Comparison of ENCODE assay signal across 1 cellular context in the genomic region with DNA sequence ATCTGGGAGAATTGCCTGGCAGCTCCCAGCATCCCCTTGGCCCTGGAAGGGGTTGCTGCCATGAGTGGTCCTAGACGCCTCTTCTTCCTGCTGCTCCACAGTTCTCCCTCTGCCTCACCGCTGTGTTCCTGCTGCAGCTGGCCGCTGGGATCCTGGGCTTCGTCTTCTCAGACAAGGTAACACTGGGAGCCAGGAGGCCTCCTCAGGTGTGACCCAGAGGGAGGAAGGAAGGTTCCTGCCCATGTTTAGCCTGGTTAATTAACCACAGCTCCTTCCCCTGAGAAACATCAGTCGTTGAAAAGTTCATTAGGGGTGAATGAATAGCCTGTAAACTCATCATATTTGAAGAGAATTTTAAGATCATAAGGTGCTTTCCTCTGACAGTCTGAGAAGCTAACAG.
TF ChIP-seq lines count a peak whose summit lies in the region.

No MANE protein-coding gene starts in this region.

TF ChIP-seq in K562, 482 proteins besides CTCF, POLR2A, EP300 and RAD21:
- TF ChIP-seq ZNF224 (CRISPR knock-in tag; IDR thresholded peaks at IDR 0.05) = no peak
- TF ChIP-seq, protein P1, sequence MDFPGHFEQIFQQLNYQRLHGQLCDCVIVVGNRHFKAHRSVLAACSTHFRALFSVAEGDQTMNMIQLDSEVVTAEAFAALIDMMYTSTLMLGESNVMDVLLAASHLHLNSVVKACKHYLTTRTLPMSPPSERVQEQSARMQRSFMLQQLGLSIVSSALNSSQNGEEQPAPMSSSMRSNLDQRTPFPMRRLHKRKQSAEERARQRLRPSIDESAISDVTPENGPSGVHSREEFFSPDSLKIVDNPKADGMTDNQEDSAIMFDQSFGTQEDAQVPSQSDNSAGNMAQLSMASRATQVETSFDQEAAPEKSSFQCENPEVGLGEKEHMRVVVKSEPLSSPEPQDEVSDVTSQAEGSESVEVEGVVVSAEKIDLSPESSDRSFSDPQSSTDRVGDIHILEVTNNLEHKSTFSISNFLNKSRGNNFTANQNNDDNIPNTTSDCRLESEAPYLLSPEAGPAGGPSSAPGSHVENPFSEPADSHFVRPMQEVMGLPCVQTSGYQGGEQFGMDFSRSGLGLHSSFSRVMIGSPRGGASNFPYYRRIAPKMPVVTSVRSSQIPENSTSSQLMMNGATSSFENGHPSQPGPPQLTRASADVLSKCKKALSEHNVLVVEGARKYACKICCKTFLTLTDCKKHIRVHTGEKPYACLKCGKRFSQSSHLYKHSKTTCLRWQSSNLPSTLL (IDR thresholded peaks at IDR 0.05) = no peak
- TF ChIP-seq IFI16 (CRISPR knock-in tag; IDR thresholded peaks at IDR 0.05) = no peak
- TF ChIP-seq, protein P2, sequence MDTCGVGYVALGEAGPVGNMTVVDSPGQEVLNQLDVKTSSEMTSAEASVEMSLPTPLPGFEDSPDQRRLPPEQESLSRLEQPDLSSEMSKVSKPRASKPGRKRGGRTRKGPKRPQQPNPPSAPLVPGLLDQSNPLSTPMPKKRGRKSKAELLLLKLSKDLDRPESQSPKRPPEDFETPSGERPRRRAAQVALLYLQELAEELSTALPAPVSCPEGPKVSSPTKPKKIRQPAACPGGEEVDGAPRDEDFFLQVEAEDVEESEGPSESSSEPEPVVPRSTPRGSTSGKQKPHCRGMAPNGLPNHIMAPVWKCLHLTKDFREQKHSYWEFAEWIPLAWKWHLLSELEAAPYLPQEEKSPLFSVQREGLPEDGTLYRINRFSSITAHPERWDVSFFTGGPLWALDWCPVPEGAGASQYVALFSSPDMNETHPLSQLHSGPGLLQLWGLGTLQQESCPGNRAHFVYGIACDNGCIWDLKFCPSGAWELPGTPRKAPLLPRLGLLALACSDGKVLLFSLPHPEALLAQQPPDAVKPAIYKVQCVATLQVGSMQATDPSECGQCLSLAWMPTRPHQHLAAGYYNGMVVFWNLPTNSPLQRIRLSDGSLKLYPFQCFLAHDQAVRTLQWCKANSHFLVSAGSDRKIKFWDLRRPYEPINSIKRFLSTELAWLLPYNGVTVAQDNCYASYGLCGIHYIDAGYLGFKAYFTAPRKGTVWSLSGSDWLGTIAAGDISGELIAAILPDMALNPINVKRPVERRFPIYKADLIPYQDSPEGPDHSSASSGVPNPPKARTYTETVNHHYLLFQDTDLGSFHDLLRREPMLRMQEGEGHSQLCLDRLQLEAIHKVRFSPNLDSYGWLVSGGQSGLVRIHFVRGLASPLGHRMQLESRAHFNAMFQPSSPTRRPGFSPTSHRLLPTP (IDR thresholded peaks at IDR 0.05; ENCODE audit: borderline replicate concordance, extremely low read depth, insufficient read length) = no peak
- TF ChIP-seq PTTG1 (tag; IDR thresholded peaks at IDR 0.05; ENCODE audit: low read depth) = no peak
- no peak for TF ChIP-seq MED1 (CRISPR knock-in tag; IDR thresholded peaks at IDR 0.05; ENCODE audit: borderline replicate concordance)
- no peak for TF ChIP-seq PTRF (tag; IDR thresholded peaks at IDR 0.05)
- no peak for TF ChIP-seq NRF1 (conservative IDR thresholded peaks at IDR 0.05 in 1 of 2, IDR thresholded peaks at IDR 0.05 in 1 of 2)
- TF ChIP-seq BCL6 (CRISPR knock-in tag; IDR thresholded peaks at IDR 0.05) = no peak
- no peak for TF ChIP-seq COPS2 (conservative IDR thresholded peaks at IDR 0.05)
- TF ChIP-seq, protein P3, sequence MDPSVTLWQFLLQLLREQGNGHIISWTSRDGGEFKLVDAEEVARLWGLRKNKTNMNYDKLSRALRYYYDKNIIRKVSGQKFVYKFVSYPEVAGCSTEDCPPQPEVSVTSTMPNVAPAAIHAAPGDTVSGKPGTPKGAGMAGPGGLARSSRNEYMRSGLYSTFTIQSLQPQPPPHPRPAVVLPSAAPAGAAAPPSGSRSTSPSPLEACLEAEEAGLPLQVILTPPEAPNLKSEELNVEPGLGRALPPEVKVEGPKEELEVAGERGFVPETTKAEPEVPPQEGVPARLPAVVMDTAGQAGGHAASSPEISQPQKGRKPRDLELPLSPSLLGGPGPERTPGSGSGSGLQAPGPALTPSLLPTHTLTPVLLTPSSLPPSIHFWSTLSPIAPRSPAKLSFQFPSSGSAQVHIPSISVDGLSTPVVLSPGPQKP (CRISPR knock-in tag; IDR thresholded peaks at IDR 0.05) = no peak
- no peak for TF ChIP-seq GTF2A2 (tag; IDR thresholded peaks at IDR 0.05)
- no peak for TF ChIP-seq ARHGAP35 (IDR thresholded peaks at IDR 0.05; ENCODE audit: partially characterized antibody)
- TF ChIP-seq, protein P4, sequence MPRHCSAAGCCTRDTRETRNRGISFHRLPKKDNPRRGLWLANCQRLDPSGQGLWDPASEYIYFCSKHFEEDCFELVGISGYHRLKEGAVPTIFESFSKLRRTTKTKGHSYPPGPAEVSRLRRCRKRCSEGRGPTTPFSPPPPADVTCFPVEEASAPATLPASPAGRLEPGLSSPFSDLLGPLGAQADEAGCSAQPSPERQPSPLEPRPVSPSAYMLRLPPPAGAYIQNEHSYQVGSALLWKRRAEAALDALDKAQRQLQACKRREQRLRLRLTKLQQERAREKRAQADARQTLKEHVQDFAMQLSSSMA (CRISPR knock-in tag; IDR thresholded peaks at IDR 0.05) = no peak
- TF ChIP-seq TAL1 (IDR thresholded peaks at IDR 0.05) = no peak
- no peak for TF ChIP-seq MTF1 (CRISPR knock-in tag; IDR thresholded peaks at IDR 0.05; ENCODE audit: borderline replicate concordance)
- TF ChIP-seq, protein P5, sequence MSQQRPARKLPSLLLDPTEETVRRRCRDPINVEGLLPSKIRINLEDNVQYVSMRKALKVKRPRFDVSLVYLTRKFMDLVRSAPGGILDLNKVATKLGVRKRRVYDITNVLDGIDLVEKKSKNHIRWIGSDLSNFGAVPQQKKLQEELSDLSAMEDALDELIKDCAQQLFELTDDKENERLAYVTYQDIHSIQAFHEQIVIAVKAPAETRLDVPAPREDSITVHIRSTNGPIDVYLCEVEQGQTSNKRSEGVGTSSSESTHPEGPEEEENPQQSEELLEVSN (IDR thresholded peaks at IDR 0.05; ENCODE audit: borderline replicate concordance in 1 of 2, extremely low read depth in 1 of 2, insufficient read depth in 1 of 2, insufficient read length in 1 of 2, low read depth in 1 of 2, low read length in 1 of 2, poor library complexity in 1 of 2, severe bottlenecking in 1 of 2) = no peak
TF ChIP-seq in K562: peak in this region for 0.
